Comparison of ENCODE assay signal across 1 cellular context in the genomic region with DNA sequence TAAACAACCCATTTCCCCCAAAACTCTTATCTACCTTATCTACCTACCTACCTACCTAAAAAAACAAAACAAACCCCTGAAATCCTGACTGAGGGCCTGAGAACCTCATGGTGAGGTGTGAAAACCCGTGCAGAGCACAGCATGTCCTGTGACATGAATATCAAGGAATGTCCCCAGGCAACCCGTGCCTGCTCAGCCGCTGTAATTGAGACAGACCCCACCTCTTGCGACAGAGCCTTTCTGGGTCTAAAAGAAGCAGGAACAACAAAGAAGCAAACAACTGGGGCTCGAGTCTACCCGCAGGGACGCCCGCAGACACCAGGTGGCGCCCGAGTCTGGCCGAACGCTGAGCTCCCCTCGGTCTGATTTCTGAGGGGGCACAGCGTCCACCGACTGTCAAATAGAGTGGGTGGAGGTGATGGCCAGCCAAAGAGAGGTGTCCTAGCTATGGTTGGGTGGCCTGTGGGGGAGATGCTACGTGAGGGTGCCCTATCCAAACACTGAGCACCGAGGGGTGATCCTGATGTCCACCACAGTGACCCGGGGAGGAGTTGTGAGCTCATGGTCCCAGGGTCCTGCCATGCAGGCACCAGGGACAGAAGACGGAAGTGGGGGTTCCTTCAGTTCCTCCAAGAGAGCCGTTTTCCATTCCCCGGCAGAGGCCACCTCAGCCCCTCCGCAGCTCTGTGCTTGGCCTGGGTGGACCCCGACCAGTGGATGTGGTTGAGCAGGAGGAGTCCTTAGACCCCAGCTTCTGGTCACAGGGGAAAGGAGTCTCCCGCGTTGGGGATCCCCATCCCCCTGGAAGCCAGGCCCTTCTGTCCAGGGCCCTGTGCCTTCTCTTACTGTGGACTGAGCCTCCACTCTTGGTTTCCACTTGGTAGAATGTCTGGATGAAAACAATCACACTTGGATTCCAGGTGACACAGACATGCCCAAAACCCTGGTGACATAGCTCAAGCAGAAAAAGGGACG.
TF ChIP-seq lines count a peak whose summit lies in the region.

No MANE protein-coding gene starts in this region.

TF ChIP-seq in HepG2, 621 proteins besides CTCF, POLR2A, EP300 and RAD21 (continued from another document):
- no peak for TF ChIP-seq TEAD2 (CRISPR knock-in tag; IDR thresholded peaks at IDR 0.05)
- TF ChIP-seq DMAP1 (CRISPR knock-in tag; IDR thresholded peaks at IDR 0.05): no peak
- TF ChIP-seq STAG1 (CRISPR knock-in tag; IDR thresholded peaks at IDR 0.05): peak; percentile 100
- TF ChIP-seq, protein P1, sequence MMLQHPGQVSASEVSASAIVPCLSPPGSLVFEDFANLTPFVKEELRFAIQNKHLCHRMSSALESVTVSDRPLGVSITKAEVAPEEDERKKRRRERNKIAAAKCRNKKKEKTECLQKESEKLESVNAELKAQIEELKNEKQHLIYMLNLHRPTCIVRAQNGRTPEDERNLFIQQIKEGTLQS (CRISPR knock-in tag; IDR thresholded peaks at IDR 0.05): no peak
- no peak for TF ChIP-seq ZNF609 (CRISPR knock-in tag; IDR thresholded peaks at IDR 0.05; ENCODE audit: borderline replicate concordance)
- no peak for TF ChIP-seq ZNF30 (CRISPR knock-in tag; IDR thresholded peaks at IDR 0.05)
- peak; percentile 53 for TF ChIP-seq ZFP36 (IDR thresholded peaks at IDR 0.05; ENCODE audit: borderline replicate concordance, low read depth, low read length, partially characterized antibody)
- TF ChIP-seq ZNF792 (CRISPR knock-in tag; IDR thresholded peaks at IDR 0.05): no peak
- no peak for TF ChIP-seq ZNF230 (CRISPR knock-in tag; IDR thresholded peaks at IDR 0.05)
- TF ChIP-seq SP2 (CRISPR knock-in tag; IDR thresholded peaks at IDR 0.05): no peak
- no peak for TF ChIP-seq ATF1 (CRISPR knock-in tag; IDR thresholded peaks at IDR 0.05)
- no peak for TF ChIP-seq SPEN (CRISPR knock-in tag; IDR thresholded peaks at IDR 0.05; ENCODE audit: low read depth)
- TF ChIP-seq, protein P2, sequence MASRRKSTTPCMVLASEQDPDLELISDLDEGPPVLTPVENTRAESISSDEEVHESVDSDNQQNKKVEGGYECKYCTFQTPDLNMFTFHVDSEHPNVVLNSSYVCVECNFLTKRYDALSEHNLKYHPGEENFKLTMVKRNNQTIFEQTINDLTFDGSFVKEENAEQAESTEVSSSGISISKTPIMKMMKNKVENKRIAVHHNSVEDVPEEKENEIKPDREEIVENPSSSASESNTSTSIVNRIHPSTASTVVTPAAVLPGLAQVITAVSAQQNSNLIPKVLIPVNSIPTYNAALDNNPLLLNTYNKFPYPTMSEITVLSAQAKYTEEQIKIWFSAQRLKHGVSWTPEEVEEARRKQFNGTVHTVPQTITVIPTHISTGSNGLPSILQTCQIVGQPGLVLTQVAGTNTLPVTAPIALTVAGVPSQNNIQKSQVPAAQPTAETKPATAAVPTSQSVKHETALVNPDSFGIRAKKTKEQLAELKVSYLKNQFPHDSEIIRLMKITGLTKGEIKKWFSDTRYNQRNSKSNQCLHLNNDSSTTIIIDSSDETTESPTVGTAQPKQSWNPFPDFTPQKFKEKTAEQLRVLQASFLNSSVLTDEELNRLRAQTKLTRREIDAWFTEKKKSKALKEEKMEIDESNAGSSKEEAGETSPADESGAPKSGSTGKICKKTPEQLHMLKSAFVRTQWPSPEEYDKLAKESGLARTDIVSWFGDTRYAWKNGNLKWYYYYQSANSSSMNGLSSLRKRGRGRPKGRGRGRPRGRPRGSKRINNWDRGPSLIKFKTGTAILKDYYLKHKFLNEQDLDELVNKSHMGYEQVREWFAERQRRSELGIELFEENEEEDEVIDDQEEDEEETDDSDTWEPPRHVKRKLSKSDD (CRISPR knock-in tag; IDR thresholded peaks at IDR 0.05; ENCODE audit: low read depth): no peak
